Comparison of ENCODE assay signal across 10 cellular contexts in genomic region chr2:226489765-226490164, GRCh38.
DNase-seq lines count a peak whose midpoint lies in the region; ATAC-seq and TF ChIP-seq lines count a peak whose summit lies in the region.
"Had no signal": no experiment of that assay in that cellular context is flagged by ENCODE, and none has a peak within 500 bp of the region (broad histone marks: within the 10 kb centered on the region; RNA-seq: fewer than 3 reads in every experiment).

No MANE protein-coding gene starts in this region.

- H3K27me3 ChIP-seq in smooth muscle cell (ENCODE audit: low read depth) (no peaks in the 10 kb centered on the region), gastrocnemius medialis (no peaks in the 10 kb centered on the region), A673 (replicated peaks; ENCODE audit: insufficient read depth, low read depth, low read length, poor library complexity) (no peaks in the 10 kb centered on the region)

- no TSS peak for BruUV-seq in A673 (replicated peaks; lab: Mats Ljungman, UMichigan)

- DNase-seq in activated CD4-positive, alpha-beta T cell treated with anti-CD3 and anti-CD28 coated beads for 36 hours = no peak
- DNase-seq in activated CD4-positive, alpha-beta T cell treated with anti-CD3 and anti-CD28 coated beads, Interleukin-2, amount 50 U/mL, for 48 hours = no peak
- DNase-seq in amniotic stem cell (lab: John Stamatoyannopoulos, UW) = peak; percentile 49
- DNase-seq in smooth muscle cell (lab: John Stamatoyannopoulos, UW; ENCODE audit: unreplicated experiment) = no peak
- no peak for DNase-seq in glutamatergic neuron
- no peak for DNase-seq in gastrocnemius medialis
- no peak for DNase-seq in A673 (ENCODE audit: low spot score)
- DNase-seq: NCI-H446 had no signal

- no peaks in the 10 kb centered on the region for H4K20me1 ChIP-seq in smooth muscle cell (ENCODE audit: low read depth)

- H3K4me3 ChIP-seq in smooth muscle cell = no peak overlapping the region
- no peak overlapping the region for H3K4me3 ChIP-seq in gastrocnemius medialis
- no peak overlapping the region for H3K4me3 ChIP-seq in A673 (ENCODE audit: low read depth, low read length, poor library complexity, severe bottlenecking)

- POLR2A ChIA-PET in activated CD4-positive, alpha-beta T cell treated with anti-CD3 and anti-CD28 coated beads for 36 hours (lab: Charles Lee) = no interaction called here
- POLR2A ChIA-PET in A673 (lab: Charles Lee; ENCODE audit: low non-redundant PET) = no interaction called here

- H3K36me3 Mint-ChIP-seq in activated CD4-positive, alpha-beta T cell treated with anti-CD3 and anti-CD28 coated beads for 36 hours (ENCODE audit: low read depth) = no peaks in the 10 kb centered on the region
- no peaks in the 10 kb centered on the region for H3K36me3 Mint-ChIP-seq in glutamatergic neuron (ENCODE audit: unreplicated experiment)

- no peaks in the 10 kb centered on the region for H3K36me3 ChIP-seq in smooth muscle cell (ENCODE audit: low read depth)
- no peaks in the 10 kb centered on the region for H3K36me3 ChIP-seq in gastrocnemius medialis
- H3K36me3 ChIP-seq in A673 (ENCODE audit: insufficient read depth, low read length, poor library complexity, severe bottlenecking) = no peaks in the 10 kb centered on the region

- CTCF ChIA-PET in activated CD4-positive, alpha-beta T cell treated with anti-CD3 and anti-CD28 coated beads for 36 hours (lab: Charles Lee) = no interaction called here
- CTCF ChIA-PET in A673 (lab: Charles Lee) = no interaction called here

- H3F3A ChIP-seq in smooth muscle cell (ENCODE audit: low read depth) = no peaks in the 10 kb centered on the region

- H3K4me2 ChIP-seq in smooth muscle cell = peak overlapping the region; percentile 26

- 48% methylated on average over 7 of the region's 7 CpGs for WGBS in smooth muscle cell (ENCODE audit: low lambda C conversion rate)

- H3K27ac Mint-ChIP-seq in activated CD4-positive, alpha-beta T cell treated with anti-CD3 and anti-CD28 coated beads for 36 hours = no peak overlapping the region
- no peak overlapping the region for H3K27ac Mint-ChIP-seq in glutamatergic neuron (ENCODE audit: unreplicated experiment)

- no peaks in the 10 kb centered on the region for H3K79me2 ChIP-seq in smooth muscle cell (ENCODE audit: low read depth)

- TF ChIP-seq CTCF in smooth muscle cell (IDR thresholded peaks at IDR 0.05; ENCODE audit: borderline replicate concordance, insufficient read depth, poor library complexity, severe bottlenecking) (no peak), glutamatergic neuron (IDR thresholded peaks at IDR 0.05; ENCODE audit: partially characterized antibody, unreplicated experiment) (no peak), gastrocnemius medialis (IDR thresholded peaks at IDR 0.05 in 4 of 5, conservative IDR thresholded peaks at IDR 0.05 in 1 of 5) (no peak), A673 (conservative IDR thresholded peaks at IDR 0.05; ENCODE audit: low read depth, low read length) (no peak)

- H3K27me3 Mint-ChIP-seq in activated CD4-positive, alpha-beta T cell treated with anti-CD3 and anti-CD28 coated beads for 36 hours = peaks cover 11% of the 10 kb centered on the region
- H3K27me3 Mint-ChIP-seq in glutamatergic neuron (ENCODE audit: unreplicated experiment) = no peaks in the 10 kb centered on the region

- intact Hi-C loops in activated CD4-positive, alpha-beta T cell treated with anti-CD3 and anti-CD28 coated beads for 36 hours (cut with DNase I, micrococcal nuclease) = no loop called here
- intact Hi-C loops in gastrocnemius medialis (cut with DNase I; ENCODE audit: low total_unique reads) = no loop called here
- intact Hi-C loops in A673 (cut with micrococcal nuclease; ENCODE audit: unreplicated experiment) = no loop called here

- ATAC-seq in activated CD4-positive, alpha-beta T cell treated with anti-CD3 and anti-CD28 coated beads for 36 hours = peak; percentile 79
- peak; percentile 89 for ATAC-seq in HG02870 (IDR thresholded peaks at IDR 0.05; ENCODE audit: unreplicated experiment)
- no peak for ATAC-seq in gastrocnemius medialis

- H3K9me3 ChIP-seq in smooth muscle cell (replicated peaks; ENCODE audit: low read depth) (no peaks in the 10 kb centered on the region), gastrocnemius medialis (no peaks in the 10 kb centered on the region), A673 (ENCODE audit: low read depth, low read length, poor library complexity, severe bottlenecking) (no peaks in the 10 kb centered on the region)

- no peak overlapping the region for H3K4me3 Mint-ChIP-seq in activated CD4-positive, alpha-beta T cell treated with anti-CD3 and anti-CD28 coated beads for 36 hours
- H3K4me3 Mint-ChIP-seq in glutamatergic neuron (ENCODE audit: unreplicated experiment) = no peak overlapping the region

- peak overlapping the region; percentile 77 for H3K27ac ChIP-seq in smooth muscle cell (ENCODE audit: low read depth)
- no peak overlapping the region for H3K27ac ChIP-seq in gastrocnemius medialis
- no peak overlapping the region for H3K27ac ChIP-seq in A673 (ENCODE audit: low read depth, low read length, poor library complexity, severe bottlenecking)
- H3K27ac ChIP-seq: 22Rv1 had no signal

- no peak overlapping the region for H3K9ac ChIP-seq in smooth muscle cell (ENCODE audit: low read depth)

- peaks cover 7% of the 10 kb centered on the region for H3K4me1 Mint-ChIP-seq in activated CD4-positive, alpha-beta T cell treated with anti-CD3 and anti-CD28 coated beads for 36 hours
- H3K4me1 Mint-ChIP-seq in glutamatergic neuron (ENCODE audit: low read depth, unreplicated experiment) = no peaks in the 10 kb centered on the region

- H3K4me1 ChIP-seq in smooth muscle cell (ENCODE audit: low read depth) (peaks cover 3% of the 10 kb centered on the region), gastrocnemius medialis (no peaks in the 10 kb centered on the region), A673 (ENCODE audit: insufficient read depth, low read length, poor library complexity, severe bottlenecking) (no peaks in the 10 kb centered on the region)

- TF ChIP-seq POLR2A in gastrocnemius medialis (IDR thresholded peaks at IDR 0.05) = no peak

- no peaks in the 10 kb centered on the region for H3K9me3 Mint-ChIP-seq in activated CD4-positive, alpha-beta T cell treated with anti-CD3 and anti-CD28 coated beads for 36 hours (ENCODE audit: low read depth)
- H3K9me3 Mint-ChIP-seq in glutamatergic neuron (ENCODE audit: unreplicated experiment) = no peaks in the 10 kb centered on the region

- in situ Hi-C loops in gastrocnemius medialis (cut with MboI; ENCODE audit: low sequenced_read_pairs in 4 of 4) = no loop called here

- H2AFZ ChIP-seq in smooth muscle cell (ENCODE audit: low read depth) = no peak overlapping the region

Comparison
In these comparisons a context has a peak if more than half of its experiments do, and no peak if none do; other contexts are left out.
1. ATAC-seq: peak in activated CD4-positive, alpha-beta T cell treated with anti-CD3 and anti-CD28 coated beads for 36 hours (single experiment) and HG02870 (single experiment); none in gastrocnemius medialis (0 of 2).